30 cellular contexts compared by ENCODE assay signal in genomic region chr1:58437623-58438022, GRCh38.
DNase-seq lines count a peak whose midpoint lies in the region; ATAC-seq, FAIRE-seq and TF ChIP-seq lines count a peak whose summit lies in the region.
"Had no signal": no experiment of that assay in that cellular context is flagged by ENCODE, and none has a peak within 500 bp of the region (broad histone marks: within the 10 kb centered on the region; RNA-seq: fewer than 3 reads in every experiment).

No MANE protein-coding gene starts in this region.

- H4K20me1 ChIP-seq in HepG2 (ENCODE audit: insufficient read depth, low read length): no peaks in the 10 kb centered on the region

- POLR2A ChIA-PET in HepG2 (lab: Yijun Ruan, JAX): no interaction called here

- H3K9ac ChIP-seq in HepG2 (ENCODE audit: insufficient read depth, low read depth, low read length): no peak overlapping the region
- no peak overlapping the region for H3K9ac ChIP-seq in neuronal stem cell (ENCODE audit: low read depth, low read length, poor library complexity)

- no peak overlapping the region for H3K4me3 ChIP-seq in HepG2 (replicated peaks in 1 of 3; ENCODE audit: insufficient read depth in 1 of 3, low read depth in 2 of 3, low read length in 3 of 3)
- H3K4me3 ChIP-seq in right lobe of liver: no peak overlapping the region
- peak overlapping the region in 1 of 2 donors; percentile 7 for H3K4me3 ChIP-seq in neuronal stem cell (ENCODE audit: low read length in 2 of 2)
- H3K4me3 ChIP-seq in lower leg skin (ENCODE audit: low read depth, poor library complexity, severe bottlenecking): no peak overlapping the region
- H3K4me3 ChIP-seq: SJSA1 had no signal

- TF ChIP-seq EP300 in HepG2 (IDR thresholded peaks at IDR 0.05; ENCODE audit: low read depth in 2 of 2, low read length in 2 of 2) (no peak), HepG2 (CRISPR knock-in tag; IDR thresholded peaks at IDR 0.05; ENCODE audit: borderline replicate concordance) (no peak)

- no peaks in the 10 kb centered on the region for H3K79me1 ChIP-seq in neuronal stem cell (ENCODE audit: low read depth, low read length)

- H3K9me3 ChIP-seq in HepG2 (ENCODE audit: low read length) (no peaks in the 10 kb centered on the region), right lobe of liver (no peaks in the 10 kb centered on the region), neuronal stem cell (replicated peaks in 1 of 2; ENCODE audit: control insufficient read depth in 2 of 2, insufficient read depth in 1 of 2, low read depth in 1 of 2, low read length in 2 of 2) (no peaks in the 10 kb centered on the region)
- H3K9me3 ChIP-seq: Caco-2 had no signal

- intact Hi-C loops in HepG2 (cut with micrococcal nuclease; ENCODE audit: unreplicated experiment): no loop called here
- intact Hi-C loops in right lobe of liver (cut with DNase I): no loop called here
- intact Hi-C loops in lower leg skin (cut with DNase I; ENCODE audit: low total_unique reads): no loop called here

- no TSS peak for BruUV-seq in HepG2 (replicated peaks; lab: Mats Ljungman, UMichigan)

- H2AFZ ChIP-seq in HepG2 (ENCODE audit: low read length) (no peak overlapping the region), neuronal stem cell (ENCODE audit: low read length) (peak overlapping the region; percentile 47)

- peak; percentile 66 for ATAC-seq in HepG2
- ATAC-seq in right lobe of liver: no peak
- ATAC-seq in HG03432 (IDR thresholded peaks at IDR 0.05; ENCODE audit: unreplicated experiment): no peak
- ATAC-seq: CD8-positive, alpha-beta T cell had no signal

- H3K79me2 ChIP-seq in HepG2 (ENCODE audit: insufficient read depth, low read length): no peaks in the 10 kb centered on the region

- TF ChIP-seq RAD21 in HepG2 (CRISPR knock-in tag; IDR thresholded peaks at IDR 0.05): no peak

- CTCF ChIA-PET in HepG2 (lab: Yijun Ruan, JAX; ENCODE audit: low intra/inter-chr PET ratio, low total read pairs): no interaction called here

- TF ChIP-seq CTCF in HepG2 (CRISPR knock-in tag; IDR thresholded peaks at IDR 0.05): no peak
- TF ChIP-seq CTCF in right lobe of liver (IDR thresholded peaks at IDR 0.05): no peak
- TF ChIP-seq CTCF in lower leg skin (IDR thresholded peaks at IDR 0.05): no peak

- H3K14ac ChIP-seq in neuronal stem cell (ENCODE audit: low read length): no peak overlapping the region

- H3K23ac ChIP-seq in neuronal stem cell (ENCODE audit: low read depth, low read length, poor library complexity): no peak overlapping the region

- no peak overlapping the region for H2AK5ac ChIP-seq in neuronal stem cell (ENCODE audit: low read depth, low read length)

- H3K4me1 ChIP-seq in HepG2 (ENCODE audit: insufficient read depth, low read length): peaks cover 14% of the 10 kb centered on the region
- H3K4me1 ChIP-seq in right lobe of liver: peaks cover 0 to 6% (median 1%) of the 10 kb centered on the region in 4 donors
- peaks cover 8% of the 10 kb centered on the region in 2 donors for H3K4me1 ChIP-seq in neuronal stem cell (ENCODE audit: control insufficient read depth in 2 of 2, insufficient read depth in 1 of 2, low read depth in 1 of 2, low read length in 2 of 2)
- H3K4me1 ChIP-seq: Caco-2 had no signal

- no peak overlapping the region for H2BK120ac ChIP-seq in neuronal stem cell (ENCODE audit: low read depth, low read length)

- DNase-seq in HepG2 (ENCODE audit: low spot score): no peak
- no peak for DNase-seq in right lobe of liver
- DNase-seq in NCI-H69 (lab: John Stamatoyannopoulos, UW): peak; percentile 16
- DNase-seq in erythroblast (lab: John Stamatoyannopoulos, UW): peak; percentile 2 to 12
- DNase-seq in neuronal stem cell (ENCODE audit: low spot score): no peak
- no peak for DNase-seq in amniotic stem cell (lab: John Stamatoyannopoulos, UW)
- no peak for DNase-seq in lower leg skin (ENCODE audit: low spot score in 2 of 2)
- DNase-seq: C1 segment of cervical spinal cord; Caco-2; CD8-positive, alpha-beta T cell; DMS 273 treated with DMSO at 0.1 percent for 48 hours; DMS79; EL; GF-D8; Karpas-422; NCI-H1092; NCI-H1417 treated with DMSO at 0.1 percent for 48 hours; NCI-H187; NCI-H2081 treated with DMSO at 0.1 percent for 48 hours; NCI-H2171 treated with DMSO at 0.1 percent for 48 hours; NCI-H345; NCI-H510A treated with DMSO at 0.1 percent for 48 hours; NCI-H748 treated with DMSO at 0.1 percent for 48 hours; Right ventricle myocardium superior; RPMI8226; T-helper 1 cell had no signal

- H2BK12ac ChIP-seq in neuronal stem cell (ENCODE audit: low read length): peak overlapping the region; percentile 1

- H3K27ac ChIP-seq in HepG2 (ENCODE audit: extremely low read length, insufficient read depth, low read length): no peak overlapping the region
- no peak overlapping the region for H3K27ac ChIP-seq in right lobe of liver
- no peak overlapping the region for H3K27ac ChIP-seq in neuronal stem cell (replicated peaks; ENCODE audit: low read length)
- H3K27ac ChIP-seq: SJSA1 had no signal

- no peak overlapping the region for H3K4me2 ChIP-seq in HepG2 (ENCODE audit: low read depth, low read length)
- no peak overlapping the region for H3K4me2 ChIP-seq in neuronal stem cell (ENCODE audit: insufficient read depth, low read length, poor library complexity, severe bottlenecking)

- no peak overlapping the region for H3K18ac ChIP-seq in neuronal stem cell (ENCODE audit: low read length)

- TF ChIP-seq POLR2A in HepG2 (IDR thresholded peaks at IDR 0.05; ENCODE audit: insufficient read depth in 1 of 2, low read depth in 2 of 2, low read length in 2 of 2): no peak
- no peak for TF ChIP-seq POLR2A in right lobe of liver (IDR thresholded peaks at IDR 0.05)
- TF ChIP-seq POLR2A in erythroblast (IDR thresholded peaks at IDR 0.05; ENCODE audit: low read length): no peak
- no peak for TF ChIP-seq POLR2A in lower leg skin (IDR thresholded peaks at IDR 0.05)

- in situ Hi-C loops in HepG2 (cut with HindIII; ENCODE audit: extremely low pct_ligation_motif_present, low pct_unique_long_range_greater_than_20kb): no loop called here

- H3K4ac ChIP-seq in neuronal stem cell (ENCODE audit: low read length): no peak overlapping the region

- no peak overlapping the region for H4K91ac ChIP-seq in neuronal stem cell (ENCODE audit: low read depth, low read length, poor library complexity)

- H2BK15ac ChIP-seq in neuronal stem cell (ENCODE audit: low read length): peak overlapping the region; percentile 5

- peak overlapping the region; percentile 43 for H4K8ac ChIP-seq in neuronal stem cell (ENCODE audit: low read depth, low read length)

- H3K36me3 ChIP-seq in HepG2 (replicated peaks in 1 of 2; ENCODE audit: control insufficient read depth in 1 of 2, insufficient read depth in 2 of 2, low read length in 2 of 2) (no peaks in the 10 kb centered on the region), right lobe of liver (no peaks in the 10 kb centered on the region), neuronal stem cell (replicated peaks in 1 of 2; ENCODE audit: control insufficient read depth in 2 of 2, insufficient read depth in 2 of 2, low read length in 2 of 2) (no peaks in the 10 kb centered on the region)
- H3K36me3 ChIP-seq: SJSA1 had no signal

- WGBS in HepG2 (ENCODE audit: low lambda C conversion rate): 53% methylated on average over 1 of the region's 3 CpGs
- WGBS in right lobe of liver (ENCODE audit: insufficient coverage, low coverage, low lambda C conversion rate, missing lambda C conversion rate): 60% methylated on average over 1 of the region's 3 CpGs
- WGBS in neuronal stem cell (ENCODE audit: extremely low coverage in 2 of 2, insufficient read length in 2 of 2, insufficient replicate concordance in 1 of 2), 2 donors: no CpG with 5 or more reads among the region's 3 CpGs
- 81 to 82% methylated on average over 3 of the region's 3 CpGs for WGBS in lower leg skin, 2 donors

- FAIRE-seq in HepG2 (lab: Jason Lieb, UNC): no peak
- FAIRE-seq: GM19239, H54 had no signal

- H2BK5ac ChIP-seq in neuronal stem cell (ENCODE audit: low read length): no peak overlapping the region

- peaks cover 0 to 2% of the 10 kb centered on the region in 2 experiments; a peak in 1 of 5 replicates for H3K27me3 ChIP-seq in HepG2 (ENCODE audit: control insufficient read depth in 1 of 2, insufficient read depth in 2 of 2, low read length in 2 of 2)
- no peaks in the 10 kb centered on the region for H3K27me3 ChIP-seq in right lobe of liver
- no peaks in the 10 kb centered on the region for H3K27me3 ChIP-seq in neuronal stem cell (ENCODE audit: control insufficient read depth in 3 of 3, insufficient read depth in 3 of 3, low read depth in 1 of 3, low read length in 3 of 3)
- H3K27me3 ChIP-seq: SJSA1 had no signal

TF ChIP-seq in HepG2, 621 proteins besides CTCF, POLR2A, EP300 and RAD21:
- TF ChIP-seq USF2 (IDR thresholded peaks at IDR 0.05; ENCODE audit: low read depth, low read length) (peak; percentile 61), USF2 (CRISPR knock-in tag; IDR thresholded peaks at IDR 0.05; ENCODE audit: borderline replicate concordance) (peak; percentile 35; the same call in 1 of the 2 replicates), CCAR2 (optimal IDR thresholded peaks at IDR 0.05; ENCODE audit: low read depth, low read length) (no peak)
TF ChIP-seq in HepG2: peak in this region for 1.

Comparison
In these comparisons a context has a peak if more than half of its experiments do, and no peak if none do; other contexts are left out.
1. DNase-seq: peak in NCI-H69 (single experiment) and erythroblast (2 of 2); none in HepG2 (single experiment), right lobe of liver (0 of 3), neuronal stem cell (single experiment), amniotic stem cell (single experiment) and lower leg skin (0 of 2).